19 cellular contexts compared by ENCODE assay signal in genomic region chr6:166764473-166765233, GRCh38.
A peak's percentile ranks its signal among the peaks of the same experiment; 100 is the strongest.
DNase-seq lines count a peak whose midpoint lies in the region; ATAC-seq, FAIRE-seq and TF ChIP-seq lines count a peak whose summit lies in the region.
"Had no signal": no experiment of that assay in that cellular context is flagged by ENCODE, and none has a peak within 500 bp of the region (broad histone marks: within the 10 kb centered on the region; RNA-seq: fewer than 3 reads in every experiment).

No MANE protein-coding gene starts in this region.

- no peak overlapping the region for H3K56ac ChIP-seq in H1 (replicated peaks; ENCODE audit: insufficient read length, low read depth, low read length)

- no peak overlapping the region for H2BK12ac ChIP-seq in H1 (ENCODE audit: low read depth, low read length)

- H3K9me3 ChIP-seq in H1 (ENCODE audit: insufficient read depth in 2 of 2, low read depth in 1 of 2, low read length in 1 of 2) (no peaks in the 10 kb centered on the region), stomach (no peaks in the 10 kb centered on the region), MG63 (no peaks in the 10 kb centered on the region)
- H3K9me3 ChIP-seq: A549, Caco-2 had no signal

- DNase-seq in activated CD8-positive, alpha-beta memory T cell treated with anti-CD3 and anti-CD28 coated beads, Interleukin-2, amount 10 ng/mL, durations not matched to agents 7 days and 5 days, result peak; percentile 25
- DNase-seq in activated CD8-positive, alpha-beta memory T cell treated with anti-CD3 and anti-CD28 coated beads, Interleukin-2, amount 50 U/mL, for 4 hours, result no peak
- DNase-seq in H1 (ENCODE audit: low read depth in 1 of 2, low spot score in 2 of 2) (no peak), mesenteric fat pad (ENCODE audit: low spot score) (peak; percentile 67), stomach (peak; percentile 24), MG63 (no peak)
- DNase-seq: AML-193; Caco-2; CD4-positive, alpha-beta T cell; HCEC 1CT had no signal

- no peak for TF ChIP-seq RAD21 in H1 (IDR thresholded peaks at IDR 0.05 in 1 of 2, conservative IDR thresholded peaks at IDR 0.05 in 1 of 2; ENCODE audit: low read depth in 2 of 2, low read length in 2 of 2)

- H3K79me1 ChIP-seq in H1 (ENCODE audit: low read depth, low read length), result no peaks in the 10 kb centered on the region

- 88% methylated on average over 24 of the region's 24 CpGs; no CpG with 5 or more reads in 1 of the 2 experiments for whole genome bisulfite sequencing in H1 (ENCODE audit: extremely low coverage in 1 of 2, insufficient coverage in 1 of 2, insufficient read length in 1 of 2, insufficient replicate concordance in 2 of 2, low coverage in 1 of 2, low lambda C conversion rate in 2 of 2, missing lambda C conversion rate in 1 of 2), 2 experiments
- WGBS in stomach, 5 donors, result 89 to 95% (median 93%) methylated on average over 17 to 24 of the region's 24 CpGs

- TF ChIP-seq CTCF in H1 (IDR thresholded peaks at IDR 0.05; ENCODE audit: control extremely low read depth in 1 of 3, insufficient read depth in 1 of 3, low read depth in 1 of 3, low read length in 3 of 3) (no peak), stomach (IDR thresholded peaks at IDR 0.05) (no peak)

- 0 out of 2 replicates have a peak overlapping the region, but pooled peaks have one; percentile 84 for H2AK5ac ChIP-seq in H1 (ENCODE audit: low read depth, low read length)

- CTCF ChIA-PET in activated CD8-positive, alpha-beta memory T cell treated with anti-CD3 and anti-CD28 coated beads, Interleukin-2, amount 10 ng/mL, durations not matched to agents 7 days and 5 days (lab: Charles Lee), result interaction anchor here (0.6 to 3.9 kb wide), 2 partner anchors 10 to 442 kb away, joined by 3 to 23 read pairs; no protein-coding TSS in a partner anchor
- CTCF ChIA-PET in H1 (lab: Charles Lee; ENCODE audit: partially characterized antibody), result interaction anchor here (0.6 to 6.2 kb wide), 15 partner anchors 9 to 325 kb away, joined by 3 to 83 read pairs (median 4); no protein-coding TSS in a partner anchor

- no peak overlapping the region for H4K5ac ChIP-seq in H1 (ENCODE audit: insufficient read length, low read depth, low read length)

- H4K8ac ChIP-seq in H1 (ENCODE audit: extremely low read depth, insufficient read depth, low read length), result peak overlapping the region; percentile 43

- no peak overlapping the region for H3K4me2 ChIP-seq in H1 (ENCODE audit: insufficient read depth in 1 of 2, low read depth in 2 of 2, low read length in 2 of 2)
- H3K4me2 ChIP-seq: A549 had no signal

- no peak overlapping the region for H2BK20ac ChIP-seq in H1 (ENCODE audit: low read length)

- H3K4me1 ChIP-seq in H1 (replicated peaks in 1 of 4; ENCODE audit: control insufficient read depth in 3 of 4, insufficient read depth in 4 of 4, low read length in 3 of 4), result peaks cover 3 to 16% (median 11%) of the 10 kb centered on the region in 4 experiments; a peak in 6 of 7 replicates
- H3K4me1 ChIP-seq in stomach, result no peaks in the 10 kb centered on the region
- H3K4me1 ChIP-seq: A549, Caco-2 had no signal

- no peak overlapping the region for H3K23ac ChIP-seq in H1 (ENCODE audit: insufficient read length)

- no peaks in the 10 kb centered on the region for H3K9me3 Mint-ChIP-seq in activated CD8-positive, alpha-beta memory T cell treated with anti-CD3 and anti-CD28 coated beads, Interleukin-2, amount 10 ng/mL, durations not matched to agents 7 days and 5 days (ENCODE audit: low read depth)
- H3K9me3 Mint-ChIP-seq: CD4-positive, alpha-beta T cell had no signal

- POLR2A ChIA-PET in H1 (lab: Charles Lee; ENCODE audit: partially characterized antibody), result interaction anchor here (1.0 kb wide), 2 partner anchors 24 to 137 kb away, joined by 3 read pairs; partner anchors contain the start of gene RPS6KA2

- H3K4me3 Mint-ChIP-seq in activated CD8-positive, alpha-beta memory T cell treated with anti-CD3 and anti-CD28 coated beads, Interleukin-2, amount 10 ng/mL, durations not matched to agents 7 days and 5 days, result no peak overlapping the region
- H3K4me3 Mint-ChIP-seq: CD4-positive, alpha-beta T cell had no signal

- FAIRE-seq in H1 (lab: Jason Lieb, UNC), result no peak
- FAIRE-seq: A549, D721Med, G401.6, GM12891, GM19239 had no signal

- H2BK120ac ChIP-seq in H1 (replicated peaks; ENCODE audit: low read depth, low read length), result no peak overlapping the region

- no peaks in the 10 kb centered on the region for H3K36me3 Mint-ChIP-seq in activated CD8-positive, alpha-beta memory T cell treated with anti-CD3 and anti-CD28 coated beads, Interleukin-2, amount 10 ng/mL, durations not matched to agents 7 days and 5 days

- TF ChIP-seq EP300 in H1 (IDR thresholded peaks at IDR 0.05; ENCODE audit: borderline replicate concordance in 1 of 2, low read depth in 2 of 2, low read length in 2 of 2) (no peak), stomach (IDR thresholded peaks at IDR 0.05) (no peak)

- no peak overlapping the region for H3K4me3 ChIP-seq in H1 (ENCODE audit: extremely low read depth in 1 of 4, insufficient read depth in 2 of 4, low read depth in 3 of 4, low read length in 4 of 4)
- H3K4me3 ChIP-seq in stomach, result no peak overlapping the region
- no peak overlapping the region for H3K4me3 ChIP-seq in MG63
- H3K4me3 ChIP-seq: A549 had no signal

- H3K27ac Mint-ChIP-seq in activated CD8-positive, alpha-beta memory T cell treated with anti-CD3 and anti-CD28 coated beads, Interleukin-2, amount 10 ng/mL, durations not matched to agents 7 days and 5 days, result no peak overlapping the region
- H3K27ac Mint-ChIP-seq: CD4-positive, alpha-beta T cell had no signal

- no peak for ATAC-seq in activated CD8-positive, alpha-beta memory T cell treated with anti-CD3 and anti-CD28 coated beads, Interleukin-2, amount 10 ng/mL, durations not matched to agents 7 days and 5 days
- ATAC-seq in GM21367 (IDR thresholded peaks at IDR 0.05; ENCODE audit: unreplicated experiment), result no peak
- no peak for ATAC-seq in GM21619 (IDR thresholded peaks at IDR 0.05; ENCODE audit: unreplicated experiment)
- ATAC-seq: A549 had no signal

- H3K27me3 ChIP-seq in H1 (replicated peaks in 1 of 4; ENCODE audit: control insufficient read depth in 3 of 4, extremely low read depth in 1 of 4, insufficient read depth in 3 of 4, low read length in 3 of 4) (no peaks in the 10 kb centered on the region), stomach (no peaks in the 10 kb centered on the region), MG63 (no peaks in the 10 kb centered on the region)

- no peak overlapping the region for H3K9ac ChIP-seq in H1 (replicated peaks in 1 of 4; ENCODE audit: extremely low read depth in 1 of 4, low read depth in 3 of 4, low read length in 3 of 4)

- H3K79me2 ChIP-seq in H1 (ENCODE audit: control insufficient read depth in 1 of 2, insufficient read depth in 2 of 2, low read length in 2 of 2), result no peaks in the 10 kb centered on the region

- TF ChIP-seq POLR2A in H1 (IDR thresholded peaks at IDR 0.05; ENCODE audit: control extremely low read depth in 1 of 2, low read depth in 2 of 2, low read length in 2 of 2), result no peak
- no peak for TF ChIP-seq POLR2A in stomach (IDR thresholded peaks at IDR 0.05)

- H3K23me2 ChIP-seq in H1 (ENCODE audit: low read depth, low read length), result no peaks in the 10 kb centered on the region; the same call in 1 of the 2 replicates

- no peak overlapping the region for H3K14ac ChIP-seq in H1 (ENCODE audit: insufficient read length)

- H2BK15ac ChIP-seq in H1 (ENCODE audit: low read length), result peak overlapping the region; percentile 53; the same call in 1 of the 2 replicates

- 0 out of 2 replicates have a peak overlapping the region, but pooled peaks have one; percentile 2 for H2BK5ac ChIP-seq in H1 (ENCODE audit: low read depth, low read length)

- H3K4me1 Mint-ChIP-seq in activated CD8-positive, alpha-beta memory T cell treated with anti-CD3 and anti-CD28 coated beads, Interleukin-2, amount 10 ng/mL, durations not matched to agents 7 days and 5 days, result peaks cover 8% of the 10 kb centered on the region

- H3K27ac ChIP-seq in H1 (ENCODE audit: low read depth, low read length) (no peak overlapping the region), stomach (no peak overlapping the region)
- H3K27ac ChIP-seq: 22Rv1, A549, C4-2B had no signal

- no peaks in the 10 kb centered on the region for H3K36me3 ChIP-seq in H1 (ENCODE audit: control insufficient read depth in 2 of 4, insufficient read depth in 4 of 4, low read length in 3 of 4)
- H3K36me3 ChIP-seq in stomach, result no peaks in the 10 kb centered on the region
- H3K36me3 ChIP-seq in MG63, result no peaks in the 10 kb centered on the region

- H3K27me3 Mint-ChIP-seq in activated CD8-positive, alpha-beta memory T cell treated with anti-CD3 and anti-CD28 coated beads, Interleukin-2, amount 10 ng/mL, durations not matched to agents 7 days and 5 days, result peaks cover 16% of the 10 kb centered on the region
- H3K27me3 Mint-ChIP-seq: CD4-positive, alpha-beta T cell had no signal

- no peak overlapping the region for H3K18ac ChIP-seq in H1 (ENCODE audit: extremely low read depth, low read length)

- H3K4ac ChIP-seq in H1 (replicated peaks; ENCODE audit: insufficient read length, low read depth, low read length), result no peak overlapping the region

- intact Hi-C loops in stomach (cut with DNase I; ENCODE audit: low total_unique reads), result no loop called here

- no peaks in the 10 kb centered on the region for H4K20me1 ChIP-seq in H1 (replicated peaks in 1 of 2; ENCODE audit: control insufficient read depth in 1 of 2, insufficient read depth in 2 of 2, low read length in 2 of 2)

- H4K91ac ChIP-seq in H1 (replicated peaks; ENCODE audit: insufficient read length, low read length), result peak overlapping the region; percentile 92

- H2AFZ ChIP-seq in H1 (ENCODE audit: low read length), result no peak overlapping the region

TF ChIP-seq in H1, 55 proteins besides CTCF, POLR2A, EP300 and RAD21:
- no peak for TF ChIP-seq PHF8 (conservative IDR thresholded peaks at IDR 0.05; ENCODE audit: low read depth, low read length)
- no peak for TF ChIP-seq HDAC2 (IDR thresholded peaks at IDR 0.05; ENCODE audit: borderline replicate concordance in 1 of 2, low read depth in 2 of 2, low read length in 2 of 2)
- no peak for TF ChIP-seq BACH1 (IDR thresholded peaks at IDR 0.05; ENCODE audit: low read length)
- no peak for TF ChIP-seq ZNF274 (IDR thresholded peaks at IDR 0.05; ENCODE audit: borderline replicate concordance, extremely low read depth, low read length)
- no peak for TF ChIP-seq SUZ12 (IDR thresholded peaks at IDR 0.05; ENCODE audit: low read length)
- no peak for TF ChIP-seq SIN3A (conservative IDR thresholded peaks at IDR 0.05 in 1 of 2, IDR thresholded peaks at IDR 0.05 in 1 of 2; ENCODE audit: low read depth in 1 of 2, low read length in 2 of 2)
- TF ChIP-seq RXRA (IDR thresholded peaks at IDR 0.05; ENCODE audit: insufficient read depth, low read depth, low read length), result no peak
TF ChIP-seq in H1: peak in this region for 0.

Comparison
In these comparisons a context has a peak if more than half of its experiments do, and no peak if none do; other contexts are left out.
1. DNase-seq: peak in activated CD8-positive, alpha-beta memory T cell treated with anti-CD3 and anti-CD28 coated beads, Interleukin-2, amount 10 ng/mL, durations not matched to agents 7 days and 5 days (single experiment), mesenteric fat pad (single experiment) and stomach (single experiment); none in activated CD8-positive, alpha-beta memory T cell treated with anti-CD3 and anti-CD28 coated beads, Interleukin-2, amount 50 U/mL, for 4 hours (single experiment), H1 (0 of 2) and MG63 (single experiment).